8 cellular contexts compared by ENCODE assay signal in genomic region chr11:100930185-100930778, GRCh38.
A peak's percentile ranks its signal among the peaks of the same experiment; 100 is the strongest.
DNase-seq lines count a peak whose midpoint lies in the region; ATAC-seq, FAIRE-seq and TF ChIP-seq lines count a peak whose summit lies in the region.

No MANE protein-coding gene starts in this region.

- H3K36me3 ChIP-seq in BJ (ENCODE audit: control insufficient read depth, insufficient read depth, low read length): no peaks in the 10 kb centered on the region
- no peaks in the 10 kb centered on the region for H3K36me3 ChIP-seq in Panc1 (ENCODE audit: control insufficient read depth, insufficient read depth, low read length)

- H3K4me1 ChIP-seq in Panc1 (ENCODE audit: control insufficient read depth, insufficient read depth, low read length): peaks cover 14% of the 10 kb centered on the region

- FAIRE-seq in HTR-8/SVneo (lab: Jason Lieb, UNC): peak; percentile 75

- H3K27me3 ChIP-seq in BJ (ENCODE audit: control insufficient read depth, insufficient read depth, low read length) (no peaks in the 10 kb centered on the region), Panc1 (ENCODE audit: control insufficient read depth, insufficient read depth, low read length) (no peaks in the 10 kb centered on the region)

- in situ Hi-C loops in Panc1 (cut with HindIII; ENCODE audit: low pct_unique_long_range_greater_than_20kb, low sequenced_read_pairs): no loop called here

- peak; percentile 66; the same call in 1 of the 2 replicates for ATAC-seq in Panc1
- ATAC-seq in activated CD4-positive, CD25-positive, alpha-beta regulatory T cell treated with anti-CD3 and anti-CD28 coated beads, Interleukin-2, amount 50 U/mL, for 24 hours: no peak
- ATAC-seq in stimulated activated effector memory CD8-positive, alpha-beta T cell treated with anti-CD3 and anti-CD28 coated beads, Interleukin-12 subunit alpha, Interleukin-12 subunit beta, amount 100 ng/mL, for 72 hours: no peak

- intact Hi-C loops in Panc1 (cut with micrococcal nuclease; ENCODE audit: unreplicated experiment): loop anchor here (2.0 kb wide), 1 partner anchor 75 kb away; no protein-coding TSS in a partner anchor

- no peak for DNase-seq in BJ (ENCODE audit: low read depth)
- peak; percentile 63 for DNase-seq in HTR-8/SVneo (ENCODE audit: insufficient read length, low spot score)
- no peak for DNase-seq in Panc1 (ENCODE audit: low read depth, low spot score)
- DNase-seq in epithelial cell of prostate (ENCODE audit: low read depth, low spot score): no peak
- DNase-seq in islet precursor cell: no peak
- DNase-seq in stimulated activated effector memory CD8-positive, alpha-beta T cell treated with anti-CD3 and anti-CD28 coated beads, Interleukin-12 subunit alpha, Interleukin-12 subunit beta, amount 100 ng/mL, for 72 hours (ENCODE audit: low spot score in 2 of 2): no peak

- no peaks in the 10 kb centered on the region for H3K27me3 Mint-ChIP-seq in nephron (ENCODE audit: low read depth)

- POLR2A ChIA-PET in BJ (lab: Charles Lee) (no interaction called here), Panc1 (lab: Charles Lee) (no interaction called here)

- H3K36me3 Mint-ChIP-seq in nephron (ENCODE audit: low read depth): peaks cover 4% of the 10 kb centered on the region
- H3K36me3 Mint-ChIP-seq in stimulated activated effector memory CD8-positive, alpha-beta T cell treated with anti-CD3 and anti-CD28 coated beads, Interleukin-12 subunit alpha, Interleukin-12 subunit beta, amount 100 ng/mL, for 72 hours: no peaks in the 10 kb centered on the region

- no peak overlapping the region for H3K4me3 Mint-ChIP-seq in nephron
- no peak overlapping the region for H3K4me3 Mint-ChIP-seq in stimulated activated effector memory CD8-positive, alpha-beta T cell treated with anti-CD3 and anti-CD28 coated beads, Interleukin-12 subunit alpha, Interleukin-12 subunit beta, amount 100 ng/mL, for 72 hours

- TF ChIP-seq CTCF in BJ (IDR thresholded peaks at IDR 0.05; ENCODE audit: insufficient read depth, low read depth, low read length) (peak; percentile 49), Panc1 (IDR thresholded peaks at IDR 0.05) (peak; percentile 73; the same call in 1 of the 2 replicates), nephron (IDR thresholded peaks at IDR 0.05; ENCODE audit: unreplicated experiment in 3 of 3) (peak; percentile 63 to 82 (median 64))

- H3K4me1 Mint-ChIP-seq in nephron: peaks cover 11% of the 10 kb centered on the region
- no peaks in the 10 kb centered on the region for H3K4me1 Mint-ChIP-seq in stimulated activated effector memory CD8-positive, alpha-beta T cell treated with anti-CD3 and anti-CD28 coated beads, Interleukin-12 subunit alpha, Interleukin-12 subunit beta, amount 100 ng/mL, for 72 hours

- H3K9me3 ChIP-seq in Panc1 (ENCODE audit: control insufficient read depth, insufficient read depth, low read depth, low read length): no peaks in the 10 kb centered on the region

- no peaks in the 10 kb centered on the region for H3K9me3 Mint-ChIP-seq in nephron
- no peaks in the 10 kb centered on the region for H3K9me3 Mint-ChIP-seq in stimulated activated effector memory CD8-positive, alpha-beta T cell treated with anti-CD3 and anti-CD28 coated beads, Interleukin-12 subunit alpha, Interleukin-12 subunit beta, amount 100 ng/mL, for 72 hours

- H3K27ac Mint-ChIP-seq in nephron: peak overlapping the region in 1 of 3 experiments; percentile 37
- H3K27ac Mint-ChIP-seq in stimulated activated effector memory CD8-positive, alpha-beta T cell treated with anti-CD3 and anti-CD28 coated beads, Interleukin-12 subunit alpha, Interleukin-12 subunit beta, amount 100 ng/mL, for 72 hours: no peak overlapping the region

- H3K4me3 ChIP-seq in BJ (ENCODE audit: low read depth, low read length) (no peak overlapping the region), Panc1 (ENCODE audit: low read depth in 2 of 2, low read length in 2 of 2) (no peak overlapping the region)

- H3K27ac ChIP-seq in Panc1 (ENCODE audit: low read length) (no peak overlapping the region), epithelial cell of prostate (peak overlapping the region; percentile 70)

- CTCF ChIA-PET in BJ (lab: Yijun Ruan, JAX): interaction anchor here (0.9 to 2.7 kb wide), 8 partner anchors 9 to 358 kb away, joined by 3 to 17 read pairs (median 6); partner anchors contain the start of gene ARHGAP42
- CTCF ChIA-PET in Panc1 (lab: Charles Lee): interaction anchor here (0.6 kb wide), 2 partner anchors 337 to 510 kb away, joined by 3 read pairs; no protein-coding TSS in a partner anchor

- no TSS peak for BruUV-seq in Panc1 (replicated peaks; lab: Mats Ljungman, UMichigan)
